ENCODE assay signal across 10 cellular contexts in the genomic region with DNA sequence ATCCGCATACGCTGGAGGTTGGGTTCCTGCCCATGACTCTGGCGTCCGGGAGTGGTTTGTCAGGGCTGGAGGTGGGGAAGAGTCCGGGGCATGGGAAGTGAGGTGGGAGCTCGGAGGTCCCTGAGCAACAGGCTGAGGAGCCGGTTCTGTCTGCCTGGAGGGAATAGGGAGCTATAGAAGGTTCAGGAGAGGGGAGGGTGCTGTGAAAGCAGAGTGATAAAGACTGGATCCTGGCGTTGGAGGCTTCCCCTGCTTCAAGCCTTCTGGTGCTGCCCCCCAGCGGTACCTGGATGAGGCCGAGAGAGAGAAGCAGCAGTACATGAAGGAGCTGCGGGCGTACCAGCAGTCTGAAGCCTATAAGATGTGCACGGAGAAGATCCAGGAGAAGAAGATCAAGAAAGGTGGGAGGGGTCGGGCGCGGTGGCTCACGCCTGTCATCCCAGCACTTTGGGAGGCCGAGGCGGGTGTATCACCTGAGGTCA. TPM values are rescaled to one million over a fixed set of nuclear protein-coding genes. Genes with fewer than 3 reads are reported as not detected.
A peak's percentile ranks its signal among the peaks of the same experiment; 100 is the strongest.
DNase-seq lines count a peak whose midpoint lies in the region; ATAC-seq and TF ChIP-seq lines count a peak whose summit lies in the region.
"Had no signal": no experiment of that assay in that cellular context is flagged by ENCODE, and none has a peak within 500 bp of the region (broad histone marks: within the 10 kb centered on the region; RNA-seq: fewer than 3 reads in every experiment).

No MANE protein-coding gene starts in this region.

- peaks cover 2% of the 10 kb centered on the region for H3K4me1 ChIP-seq in RWPE2 (ENCODE audit: insufficient read depth, poor library complexity, severe bottlenecking)

- peak overlapping the region; percentile 13 for H3K27ac Mint-ChIP-seq in endothelial cell (ENCODE audit: unreplicated experiment)
- no peak overlapping the region for H3K27ac Mint-ChIP-seq in stimulated activated naive B cell treated with anti-CD40 and anti-IgM and Interleukin-4, amounts not matched to agents 10 μg/mL and 1 μg/mL and 100 μg/mL, for 72 hours

- DNase-seq in GM12864 (ENCODE audit: low read depth) (no peak), RWPE2 (ENCODE audit: low spot score) (no peak), endothelial cell (ENCODE audit: low spot score) (peak; percentile 49)
- no peak for DNase-seq in stimulated activated naive B cell treated with anti-CD40 and anti-IgM and Interleukin-4, amounts not matched to agents 10 μg/mL and 1 μg/mL and 100 μg/mL, for 72 hours
- DNase-seq: T-helper 9 cell had no signal

- H3K27ac ChIP-seq in 22Rv1: peak overlapping the region; percentile 98
- no peak overlapping the region for H3K27ac ChIP-seq in RWPE2 (ENCODE audit: poor library complexity, severe bottlenecking)

- H3K27me3 ChIP-seq in RWPE2 (ENCODE audit: insufficient read depth, poor library complexity, severe bottlenecking): no peaks in the 10 kb centered on the region

- H3K36me3 Mint-ChIP-seq in endothelial cell (ENCODE audit: low read depth, unreplicated experiment): peaks cover 12% of the 10 kb centered on the region
- H3K36me3 Mint-ChIP-seq in stimulated activated naive B cell treated with anti-CD40 and anti-IgM and Interleukin-4, amounts not matched to agents 10 μg/mL and 1 μg/mL and 100 μg/mL, for 72 hours: peaks cover 26 to 33% of the 10 kb centered on the region in 2 donors

- H3K4me3 ChIP-seq in GM12864 (ENCODE audit: low read depth, low read length) (no peak overlapping the region), RWPE2 (ENCODE audit: severe bottlenecking) (no peak overlapping the region)

- ATAC-seq in RWPE2 (ENCODE audit: low read depth) (no peak), GM18867 (IDR thresholded peaks at IDR 0.05; ENCODE audit: unreplicated experiment) (no peak), HG02571 (IDR thresholded peaks at IDR 0.05; ENCODE audit: unreplicated experiment) (no peak), GM21381 (IDR thresholded peaks at IDR 0.05; ENCODE audit: unreplicated experiment) (no peak)
- no peak for ATAC-seq in stimulated activated naive B cell treated with anti-CD40 and anti-IgM and Interleukin-4, amounts not matched to agents 10 μg/mL and 1 μg/mL and 100 μg/mL, for 72 hours (replicated peaks)

- peak overlapping the region; percentile 79 for H3K4me3 Mint-ChIP-seq in endothelial cell (ENCODE audit: unreplicated experiment)
- H3K4me3 Mint-ChIP-seq in stimulated activated naive B cell treated with anti-CD40 and anti-IgM and Interleukin-4, amounts not matched to agents 10 μg/mL and 1 μg/mL and 100 μg/mL, for 72 hours: no peak overlapping the region

- TF ChIP-seq CTCF in 22Rv1 (IDR thresholded peaks at IDR 0.05) (no peak), GM12864 (IDR thresholded peaks at IDR 0.05; ENCODE audit: low read depth, low read length, missing control alignments) (peak; percentile 58), RWPE2 (IDR thresholded peaks at IDR 0.05; ENCODE audit: poor library complexity, severe bottlenecking) (peak; percentile 48), endothelial cell (IDR thresholded peaks at IDR 0.05; ENCODE audit: unreplicated experiment) (no peak)

- peaks cover 30% of the 10 kb centered on the region for H3K27me3 Mint-ChIP-seq in endothelial cell (ENCODE audit: unreplicated experiment)
- no peaks in the 10 kb centered on the region for H3K27me3 Mint-ChIP-seq in stimulated activated naive B cell treated with anti-CD40 and anti-IgM and Interleukin-4, amounts not matched to agents 10 μg/mL and 1 μg/mL and 100 μg/mL, for 72 hours

- peaks cover 12% of the 10 kb centered on the region for H3K4me1 Mint-ChIP-seq in endothelial cell (ENCODE audit: unreplicated experiment)
- H3K4me1 Mint-ChIP-seq in stimulated activated naive B cell treated with anti-CD40 and anti-IgM and Interleukin-4, amounts not matched to agents 10 μg/mL and 1 μg/mL and 100 μg/mL, for 72 hours: peaks cover 19 to 31% of the 10 kb centered on the region in 2 donors

- H3K36me3 ChIP-seq in RWPE2 (ENCODE audit: low read depth): peaks cover 15% of the 10 kb centered on the region

- no peaks in the 10 kb centered on the region for H3K9me3 ChIP-seq in RWPE2 (ENCODE audit: severe bottlenecking)

- no peaks in the 10 kb centered on the region for H3K9me3 Mint-ChIP-seq in endothelial cell (ENCODE audit: unreplicated experiment)
- peaks cover 0 to 2% of the 10 kb centered on the region in 2 donors for H3K9me3 Mint-ChIP-seq in stimulated activated naive B cell treated with anti-CD40 and anti-IgM and Interleukin-4, amounts not matched to agents 10 μg/mL and 1 μg/mL and 100 μg/mL, for 72 hours

RNA-seq across cellular contexts. Expression of gene HMG20B, which starts 2.6 kb away (rescaled TPM):
- 77.2 TPM for total RNA-seq in endothelial cell (ENCODE audit: unreplicated experiment)

RNA-seq across cellular contexts. Expression of gene GIPC3, which starts 10.0 kb away (rescaled TPM):
- total RNA-seq in endothelial cell (ENCODE audit: unreplicated experiment): 11.0 TPM
- total RNA-seq: renal cortical epithelial cell had no signal

RNA-seq across cellular contexts. Expression of gene MFSD12, which starts 17.9 kb away (rescaled TPM):
- total RNA-seq in endothelial cell (ENCODE audit: unreplicated experiment): 54.5 TPM

RNA-seq across cellular contexts. Expression of gene TBXA2R, which starts 31.4 kb away (rescaled TPM):
- total RNA-seq in endothelial cell (ENCODE audit: unreplicated experiment): 7.3 TPM

RNA-seq across cellular contexts. Expression of gene TEKTIP1, which starts 36.3 kb away (rescaled TPM):
- total RNA-seq in endothelial cell (ENCODE audit: unreplicated experiment): 1.4 TPM
- total RNA-seq: renal cortical epithelial cell had no signal

Comparison
In these comparisons a context has a peak if more than half of its experiments do, and no peak if none do; other contexts are left out.
1. CTCF ChIP-seq: peak in GM12864 (single experiment) and RWPE2 (single experiment); none in 22Rv1 (single experiment) and endothelial cell (single experiment).